In genomic region chr17:10069301-10069700, GRCh38 we compare ENCODE assay signal across 24 cellular contexts.
DNase-seq lines count a peak whose midpoint lies in the region; ATAC-seq and TF ChIP-seq lines count a peak whose summit lies in the region.
"Had no signal": no experiment of that assay in that cellular context is flagged by ENCODE, and none has a peak within 500 bp of the region (broad histone marks: within the 10 kb centered on the region; RNA-seq: fewer than 3 reads in every experiment).

No MANE protein-coding gene starts in this region.

- H3K4me3 ChIP-seq in ascending aorta (no peak overlapping the region), ovary (no peak overlapping the region), tibial artery (no peak overlapping the region), SK-N-SH (ENCODE audit: low read depth in 2 of 2, low read length in 1 of 2) (no peak overlapping the region)
- H3K4me3 ChIP-seq: colonic mucosa, right lobe of liver, SK-N-MC had no signal

- no peaks in the 10 kb centered on the region for H4K20me1 ChIP-seq in SK-N-SH (ENCODE audit: insufficient read depth)

- TF ChIP-seq CTCF in ascending aorta (IDR thresholded peaks at IDR 0.05): no peak
- TF ChIP-seq CTCF in ovary (IDR thresholded peaks at IDR 0.05): no peak
- no peak for TF ChIP-seq CTCF in tibial artery (IDR thresholded peaks at IDR 0.05)
- no peak for TF ChIP-seq CTCF in SK-N-SH (IDR thresholded peaks at IDR 0.05)
- no peak for TF ChIP-seq CTCF in Calu3 (IDR thresholded peaks at IDR 0.05; ENCODE audit: unreplicated experiment)

- no peaks in the 10 kb centered on the region for H3K79me2 ChIP-seq in SK-N-SH (ENCODE audit: insufficient read depth)

- H3K9ac ChIP-seq in SK-N-SH: no peak overlapping the region

- no peaks in the 10 kb centered on the region for H3K9me3 Mint-ChIP-seq in Calu3 (ENCODE audit: low read depth, unreplicated experiment)

- no peaks in the 10 kb centered on the region for H3K4me1 Mint-ChIP-seq in Calu3 (ENCODE audit: low read depth, unreplicated experiment)

- H3K4me1 ChIP-seq in ascending aorta: no peaks in the 10 kb centered on the region
- peaks cover 3% of the 10 kb centered on the region for H3K4me1 ChIP-seq in ovary (ENCODE audit: insufficient read depth)
- H3K4me1 ChIP-seq in tibial artery: no peaks in the 10 kb centered on the region
- peaks cover 0 to 6% of the 10 kb centered on the region in 2 experiments; a peak in 1 of 4 replicates for H3K4me1 ChIP-seq in SK-N-SH (ENCODE audit: control insufficient read depth in 1 of 2, insufficient read depth in 2 of 2, low read depth in 1 of 2, low read length in 1 of 2)
- H3K4me1 ChIP-seq: colonic mucosa, right lobe of liver had no signal

- H3K4me2 ChIP-seq in SK-N-SH: no peak overlapping the region

- H3K36me3 Mint-ChIP-seq in Calu3 (ENCODE audit: insufficient read depth, unreplicated experiment): no peaks in the 10 kb centered on the region
- H3K36me3 Mint-ChIP-seq: activated naive CD8-positive, alpha-beta T cell had no signal

- POLR2A ChIA-PET in SK-N-SH (lab: Yijun Ruan, JAX): no interaction called here

- peak overlapping the region; percentile 0 to 52 for H3K27ac ChIP-seq in ascending aorta
- peak overlapping the region in 1 of 2 donors; percentile 7 for H3K27ac ChIP-seq in ovary
- H3K27ac ChIP-seq in tibial artery: peak overlapping the region; percentile 23 to 40
- H3K27ac ChIP-seq in SK-N-SH (ENCODE audit: low read depth in 2 of 2, low read length in 1 of 2): no peak overlapping the region
- H3K27ac ChIP-seq: colonic mucosa, HL-60, right lobe of liver, SK-N-MC had no signal

- DNase-seq in ascending aorta (ENCODE audit: low spot score in 2 of 2): no peak
- peak; percentile 73 for DNase-seq in cardiac septum (ENCODE audit: low spot score)
- peak; percentile 38 to 71 (median 50) for DNase-seq in ovary
- DNase-seq in tibial artery: peak; percentile 75 to 88
- DNase-seq in SK-N-SH: no peak
- DNase-seq in kidney glomerular epithelial cell (lab: John Stamatoyannopoulos, UW): no peak
- no peak for DNase-seq in Calu3
- DNase-seq: activated CD8-positive, alpha-beta memory T cell treated with anti-CD3 and anti-CD28 coated beads for 24 hours; CD4-positive, alpha-beta T cell; colonic mucosa; foreskin melanocyte; left colon; MM.1S; NCI-H1436 treated with DMSO at 0.1 percent for 48 hours; NCI-H748 treated with DMSO at 0.1 percent for 48 hours; right lobe of liver; stimulated activated CD4-positive, alpha-beta T cell treated with anti-CD3 and anti-CD28 coated beads, Interleukin-1b, Interleukin-23, amount 100 ng/mL, for 48 hours; T1000 had no signal

- CTCF ChIA-PET in SK-N-SH (lab: Yijun Ruan, JAX): no interaction called here
- CTCF ChIA-PET in Calu3 (lab: Charles Lee): no interaction called here

- no peak for TF ChIP-seq RAD21 in SK-N-SH (IDR thresholded peaks at IDR 0.05; ENCODE audit: low read length)

- TF ChIP-seq EP300 in ovary (IDR thresholded peaks at IDR 0.05): no peak
- TF ChIP-seq EP300 in SK-N-SH (IDR thresholded peaks at IDR 0.05; ENCODE audit: borderline replicate concordance in 1 of 2, low read depth in 1 of 2, low read length in 1 of 2): no peak

- intact Hi-C loops in ascending aorta (cut with DNase I) (no loop called here), cardiac septum (cut with DNase I) (no loop called here), ovary (cut with DNase I) (no loop called here), tibial artery (cut with DNase I; ENCODE audit: low total_unique reads) (no loop called here), Calu3 (cut with micrococcal nuclease; ENCODE audit: unreplicated experiment) (no loop called here)

- no peak overlapping the region for H3K27ac Mint-ChIP-seq in Calu3 (ENCODE audit: unreplicated experiment)
- H3K27ac Mint-ChIP-seq: activated naive CD8-positive, alpha-beta T cell; CD4-positive, alpha-beta T cell; stimulated activated naive CD8-positive, alpha-beta T cell treated with anti-CD3 and anti-CD28 coated beads, Interleukin-15, Interleukin-2, amounts not matched to agents 100 ng/mL and 50 ng/mL, for 24 hours had no signal

- ATAC-seq in GM18867 (IDR thresholded peaks at IDR 0.05; ENCODE audit: unreplicated experiment): no peak
- ATAC-seq: left colon, right lobe of liver had no signal

- H3K36me3 ChIP-seq in ascending aorta: no peaks in the 10 kb centered on the region
- no peaks in the 10 kb centered on the region for H3K36me3 ChIP-seq in ovary
- H3K36me3 ChIP-seq in tibial artery: no peaks in the 10 kb centered on the region
- H3K36me3 ChIP-seq in SK-N-SH (replicated peaks in 1 of 2; ENCODE audit: control insufficient read depth in 1 of 2, insufficient read depth in 2 of 2, low read length in 1 of 2): no peaks in the 10 kb centered on the region
- H3K36me3 ChIP-seq: colonic mucosa, right lobe of liver had no signal

- no peak overlapping the region for H2AFZ ChIP-seq in SK-N-SH (ENCODE audit: low read depth)

- 13 to 20% (median 16%) methylated on average over 5 of the region's 5 CpGs for WGBS in ovary, 3 donors
- 36% methylated on average over 5 of the region's 5 CpGs for WGBS in SK-N-SH (ENCODE audit: low lambda C conversion rate)

- H3F3A ChIP-seq in SK-N-SH (replicated peaks; ENCODE audit: insufficient read depth): no peaks in the 10 kb centered on the region

- H3K9me2 ChIP-seq in SK-N-SH: no peaks in the 10 kb centered on the region

- no TSS peak for BruUV-seq in Calu3 (replicated peaks; lab: Mats Ljungman, UMichigan)

- no peak for TF ChIP-seq POLR2A in ovary (IDR thresholded peaks at IDR 0.05)

- H3K9me3 ChIP-seq in ascending aorta (peaks cover 0 to 5% of the 10 kb centered on the region in 2 donors), ovary (no peaks in the 10 kb centered on the region), tibial artery (peaks cover 0 to 9% (median 0%) of the 10 kb centered on the region in 3 donors), SK-N-SH (no peaks in the 10 kb centered on the region)
- H3K9me3 ChIP-seq: colonic mucosa, right lobe of liver had no signal

- H3K4me3 Mint-ChIP-seq in Calu3 (ENCODE audit: low read depth, unreplicated experiment): no peak overlapping the region
- H3K4me3 Mint-ChIP-seq: activated naive CD8-positive, alpha-beta T cell; brain; CD4-positive, alpha-beta T cell; stimulated activated naive CD8-positive, alpha-beta T cell treated with anti-CD3 and anti-CD28 coated beads, Interleukin-15, Interleukin-2, amounts not matched to agents 100 ng/mL and 50 ng/mL, for 24 hours had no signal

- no peaks in the 10 kb centered on the region for H3K27me3 Mint-ChIP-seq in Calu3 (ENCODE audit: unreplicated experiment)
- H3K27me3 Mint-ChIP-seq: CD4-positive, alpha-beta T cell; stimulated activated naive CD8-positive, alpha-beta T cell treated with anti-CD3 and anti-CD28 coated beads, Interleukin-15, Interleukin-2, amounts not matched to agents 100 ng/mL and 50 ng/mL, for 24 hours had no signal

- H3K27me3 ChIP-seq in ascending aorta (no peaks in the 10 kb centered on the region), ovary (no peaks in the 10 kb centered on the region), tibial artery (no peaks in the 10 kb centered on the region), SK-N-SH (ENCODE audit: insufficient read depth) (no peaks in the 10 kb centered on the region; the same call in 1 of the 2 replicates)
- H3K27me3 ChIP-seq: colonic mucosa, right lobe of liver had no signal

TF ChIP-seq in SK-N-SH, 30 proteins besides CTCF, POLR2A, EP300 and RAD21 (continues in another document):
- TF ChIP-seq TCF12 (IDR thresholded peaks at IDR 0.05): no peak
- TF ChIP-seq NRF1 (IDR thresholded peaks at IDR 0.05; ENCODE audit: low read depth, low read length): no peak
- no peak for TF ChIP-seq REST (IDR thresholded peaks at IDR 0.05; ENCODE audit: low read depth, low read length)
- no peak for TF ChIP-seq RXRA (IDR thresholded peaks at IDR 0.05; ENCODE audit: borderline replicate concordance, low read depth)
- TF ChIP-seq IRF3 (IDR thresholded peaks at IDR 0.05; ENCODE audit: low read depth, low read length): no peak
- TF ChIP-seq USF2 (IDR thresholded peaks at IDR 0.05; ENCODE audit: borderline replicate concordance, low read depth, low read length): no peak

Comparison
In these comparisons a context has a peak if more than half of its experiments do, and no peak if none do; other contexts are left out.
1. DNase-seq: peak in cardiac septum (single experiment), ovary (5 of 5) and tibial artery (2 of 2); none in ascending aorta (0 of 2), SK-N-SH (single experiment), kidney glomerular epithelial cell (single experiment) and Calu3 (single experiment).
2. H3K27ac ChIP-seq: peak in ascending aorta (2 of 2) and tibial artery (2 of 2); none in SK-N-SH (0 of 2).